Comparison of ENCODE assay signal across 1 cellular context in genomic region chr16:56411624-56412023, GRCh38.
TF ChIP-seq lines count a peak whose summit lies in the region.

No MANE protein-coding gene starts in this region.

TF ChIP-seq in GM12878, 131 proteins besides CTCF, POLR2A, EP300 and RAD21 (continued from another document):
- TF ChIP-seq ATF3 (IDR thresholded peaks at IDR 0.05; ENCODE audit: borderline replicate concordance, extremely low read depth, low read depth, low read length) (no peak), TCF3 (IDR thresholded peaks at IDR 0.05; ENCODE audit: borderline replicate concordance, insufficient read depth, low read depth, low read length) (no peak), ZNF207 (IDR thresholded peaks at IDR 0.05; ENCODE audit: borderline replicate concordance) (no peak), ZZZ3 (IDR thresholded peaks at IDR 0.05; ENCODE audit: control insufficient read depth, insufficient read length, low read depth) (no peak), GATAD2B (conservative IDR thresholded peaks at IDR 0.05; ENCODE audit: low read depth) (no peak)
